Comparison of ENCODE assay signal across 8 cellular contexts in genomic region chr13:41652735-41653361, GRCh38.
A peak's percentile ranks its signal among the peaks of the same experiment; 100 is the strongest.
DNase-seq lines count a peak whose midpoint lies in the region; TF ChIP-seq lines count a peak whose summit lies in the region.

No MANE protein-coding gene starts in this region.

- H3K9me3 ChIP-seq in prostate gland = no peaks in the 10 kb centered on the region

- no peak overlapping the region for H2AFZ ChIP-seq in KMS-11 (ENCODE audit: low read depth)

- H3K27ac ChIP-seq in KMS-11 (no peak overlapping the region), prostate gland (peak overlapping the region in 1 of 2 donors; percentile 46)

- intact Hi-C loops in prostate gland (cut with DNase I) = loop anchor here (5.0 to 10.0 kb wide), 3 partner anchors 241 to 588 kb away; partner anchors contain the start of gene WBP4
- intact Hi-C loops in posterior vena cava (cut with DNase I) = loop anchor here in 1 of 2 donors (10.0 kb wide), 1 partner anchor 298 kb away; no protein-coding TSS in a partner anchor

- H3K27me3 ChIP-seq in KMS-11 (ENCODE audit: insufficient read depth, low read depth) = no peaks in the 10 kb centered on the region
- H3K27me3 ChIP-seq in prostate gland (replicated peaks; ENCODE audit: insufficient read depth) = no peaks in the 10 kb centered on the region

- H4K20me1 ChIP-seq in KMS-11 (ENCODE audit: insufficient read depth) = no peaks in the 10 kb centered on the region

- H3K4me1 ChIP-seq in KMS-11 (ENCODE audit: low read depth, poor library complexity, severe bottlenecking) (no peaks in the 10 kb centered on the region), prostate gland (replicated peaks) (no peaks in the 10 kb centered on the region)

- H3K9ac ChIP-seq in KMS-11 = no peak overlapping the region

- H3K4me2 ChIP-seq in KMS-11 = no peak overlapping the region

- H3K4me3 ChIP-seq in KMS-11 (IDR thresholded peaks at IDR 0.05; ENCODE audit: insufficient read depth, low read depth, low read length) (no peak overlapping the region), fibroblast of the aortic adventitia (ENCODE audit: low read depth, low read length) (no peak overlapping the region), prostate gland (no peak overlapping the region)

- H3K36me3 ChIP-seq in KMS-11 (ENCODE audit: insufficient read depth) (no peaks in the 10 kb centered on the region), prostate gland (no peaks in the 10 kb centered on the region)

- WGBS in prostate gland = 28% methylated on average over 4 of the region's 4 CpGs

- TF ChIP-seq CTCF in KMS-11 (conservative IDR thresholded peaks at IDR 0.05; ENCODE audit: low read depth, low read length) (peak; percentile 39; the same call in 1 of the 2 replicates), fibroblast of the aortic adventitia (IDR thresholded peaks at IDR 0.05; ENCODE audit: insufficient read depth, low read length) (peak; percentile 53), prostate gland (IDR thresholded peaks at IDR 0.05) (peak in 3 of 4 experiments; percentile 49 to 89 (median 85))

- TF ChIP-seq POLR2A in prostate gland (IDR thresholded peaks at IDR 0.05) = no peak

- peak; percentile 5 for DNase-seq in NCI-H2196 (lab: John Stamatoyannopoulos, UW; ENCODE audit: unreplicated experiment)
- no peak for DNase-seq in NCI-H2196 treated with DMSO at 0.1 percent for 48 hours (lab: John Stamatoyannopoulos, UW; ENCODE audit: unreplicated experiment)
- peak; percentile 43 to 57 for DNase-seq in activated CD4-positive, alpha-beta T cell treated with anti-CD3 and anti-CD28 coated beads for 4 hours
- DNase-seq in fibroblast of the aortic adventitia (ENCODE audit: low read depth) = peak; percentile 79
- peak; percentile 30 for DNase-seq in prostate gland (ENCODE audit: low spot score)
- no peak for DNase-seq in middle frontal gyrus (ENCODE audit: extremely low spot score, low spot score)
- DNase-seq in posterior vena cava (ENCODE audit: low spot score) = no peak

- H3K79me2 ChIP-seq in KMS-11 (ENCODE audit: insufficient read depth, low read depth) = no peaks in the 10 kb centered on the region

Comparison
In these comparisons a context has a peak if more than half of its experiments do, and no peak if none do; other contexts are left out.
1. DNase-seq: peak in NCI-H2196 (single experiment), activated CD4-positive, alpha-beta T cell treated with anti-CD3 and anti-CD28 coated beads for 4 hours (2 of 2), fibroblast of the aortic adventitia (single experiment) and prostate gland (single experiment); none in NCI-H2196 treated with DMSO at 0.1 percent for 48 hours (single experiment), middle frontal gyrus (single experiment) and posterior vena cava (single experiment).
2. Peak in every context shown above with its lines, with median percentiles within 50 percentile points of each other: CTCF ChIP-seq.